In genomic region chr6:110326609-110327008, GRCh38 we compare ENCODE assay signal across 1 cellular context.
TF ChIP-seq lines count a peak whose summit lies in the region.

No MANE protein-coding gene starts in this region.

TF ChIP-seq in K562, 482 proteins besides CTCF, POLR2A, EP300 and RAD21:
- TF ChIP-seq GATA2 (CRISPR knock-in tag; IDR thresholded peaks at IDR 0.05) (no peak), RNF2 (IDR thresholded peaks at IDR 0.05) (no peak), ASH1L (IDR thresholded peaks at IDR 0.05; ENCODE audit: borderline replicate concordance, low read depth, partially characterized antibody) (no peak), FOS (IDR thresholded peaks at IDR 0.05; ENCODE audit: extremely low read depth, insufficient read length) (no peak), ZBTB2 (IDR thresholded peaks at IDR 0.05) (no peak), GATAD2B (IDR thresholded peaks at IDR 0.05; ENCODE audit: borderline replicate concordance) (no peak), KDM1A (IDR thresholded peaks at IDR 0.05) (no peak), ZNF407 (IDR thresholded peaks at IDR 0.05; ENCODE audit: low read depth) (no peak), STAT5A (IDR thresholded peaks at IDR 0.05; ENCODE audit: borderline replicate concordance, low read length) (no peak), NFATC3 (IDR thresholded peaks at IDR 0.05) (no peak), ZNF785 (CRISPR knock-in tag; IDR thresholded peaks at IDR 0.05) (no peak), KLF6 (CRISPR knock-in tag; IDR thresholded peaks at IDR 0.05; ENCODE audit: borderline replicate concordance) (no peak), ZBTB12 (CRISPR knock-in tag; IDR thresholded peaks at IDR 0.05) (no peak)
